In genomic region chr2:20182241-20182931, GRCh38 we compare ENCODE assay signal across 9 cellular contexts. TPM values are rescaled to one million over a fixed set of nuclear protein-coding genes. Genes with fewer than 3 reads are reported as not detected.
DNase-seq lines count a peak whose midpoint lies in the region; ATAC-seq and TF ChIP-seq lines count a peak whose summit lies in the region.
"Had no signal": no experiment of that assay in that cellular context is flagged by ENCODE, and none has a peak within 500 bp of the region (broad histone marks: within the 10 kb centered on the region; RNA-seq: fewer than 3 reads in every experiment).

No MANE protein-coding gene starts in this region.

- H3K4me2 ChIP-seq in H9 (ENCODE audit: insufficient read depth, insufficient read length, low read length), result no peak overlapping the region
- no peak overlapping the region; the same call in 1 of the 2 replicates for H3K4me2 ChIP-seq in SK-N-SH
- no peak overlapping the region for H3K4me2 ChIP-seq in Karpas-422 (ENCODE audit: low read depth, low read length, poor library complexity, severe bottlenecking)

- TF ChIP-seq RAD21 in SK-N-SH (IDR thresholded peaks at IDR 0.05; ENCODE audit: low read length), result no peak

- H3K9me2 ChIP-seq in SK-N-SH (no peaks in the 10 kb centered on the region), Karpas-422 (replicated peaks; ENCODE audit: insufficient read depth, low read length) (no peaks in the 10 kb centered on the region)

- H4K91ac ChIP-seq in H9 (ENCODE audit: insufficient read length, low read depth, low read length), result no peak overlapping the region

- H2BK120ac ChIP-seq in H9 (ENCODE audit: low read depth, low read length, poor library complexity, severe bottlenecking), result no peak overlapping the region

- H4K8ac ChIP-seq in H9 (replicated peaks; ENCODE audit: insufficient read length, low read depth, low read length), result no peak overlapping the region

- H3K27ac Mint-ChIP-seq in H9, result no peak overlapping the region

- no peak overlapping the region for H4K5ac ChIP-seq in H9 (ENCODE audit: insufficient read length, low read depth, low read length)

- H3K27me3 ChIP-seq in H9 (ENCODE audit: insufficient read depth, low read length) (no peaks in the 10 kb centered on the region), SK-N-SH (ENCODE audit: insufficient read depth) (no peaks in the 10 kb centered on the region), foreskin keratinocyte (no peaks in the 10 kb centered on the region), Karpas-422 (ENCODE audit: low read length) (no peaks in the 10 kb centered on the region)

- no peak overlapping the region for H3K4ac ChIP-seq in H9 (ENCODE audit: low read depth, low read length)

- no peak for DNase-seq in H9
- DNase-seq in SK-N-SH, result no peak
- peak in 1 of 2 donors; percentile 72 for DNase-seq in foreskin keratinocyte
- DNase-seq in stromal cell of bone marrow (ENCODE audit: low read depth), result peak; percentile 36
- no peak for DNase-seq in Karpas-422
- DNase-seq in activated naive CD4-positive, alpha-beta T cell treated with anti-CD3 and anti-CD28 coated beads, Interleukin-2, amount 50 U/mL, for 16 hours, result no peak
- no peak for DNase-seq in mesenteric fat pad (ENCODE audit: low spot score)
- no peak for DNase-seq in HuH-7 (ENCODE audit: low spot score)

- H3K9me3 Mint-ChIP-seq in H9, result no peaks in the 10 kb centered on the region

- no peaks in the 10 kb centered on the region for H4K20me1 ChIP-seq in H9 (ENCODE audit: control insufficient read depth, insufficient read depth, insufficient read length)
- no peaks in the 10 kb centered on the region for H4K20me1 ChIP-seq in SK-N-SH (ENCODE audit: insufficient read depth)
- H4K20me1 ChIP-seq in Karpas-422 (ENCODE audit: insufficient read depth, low read depth, low read length), result no peaks in the 10 kb centered on the region

- no peaks in the 10 kb centered on the region for H3K36me3 Mint-ChIP-seq in H9 (ENCODE audit: insufficient read depth in 1 of 3, low read depth in 3 of 3)

- H2BK20ac ChIP-seq in H9 (ENCODE audit: low read depth, low read length, poor library complexity, severe bottlenecking), result no peak overlapping the region

- H2AFZ ChIP-seq in H9 (ENCODE audit: low read length), result no peak overlapping the region
- peak overlapping the region; percentile 9; the same call in 1 of the 2 replicates for H2AFZ ChIP-seq in SK-N-SH (ENCODE audit: low read depth)
- H2AFZ ChIP-seq in Karpas-422 (ENCODE audit: low read length), result no peak overlapping the region
- H2AFZ ChIP-seq: parathyroid adenoma had no signal

- H3K23me2 ChIP-seq in H9 (ENCODE audit: insufficient read length, low read depth, low read length, poor library complexity, severe bottlenecking), result no peaks in the 10 kb centered on the region

- H2BK12ac ChIP-seq in H9 (ENCODE audit: insufficient read length, low read depth, low read length), result no peak overlapping the region

- H3K9ac ChIP-seq in H9 (ENCODE audit: extremely low read depth, insufficient read length, low read length) (no peak overlapping the region), SK-N-SH (no peak overlapping the region), Karpas-422 (ENCODE audit: low read length) (no peak overlapping the region)
- H3K9ac ChIP-seq: parathyroid adenoma had no signal

- H3K4me1 Mint-ChIP-seq in H9, result peaks cover 23% of the 10 kb centered on the region in 2 experiments

- POLR2A ChIA-PET in SK-N-SH (lab: Yijun Ruan, JAX), result no interaction called here

- H3K79me1 ChIP-seq in H9 (ENCODE audit: insufficient read depth, low read depth, low read length, poor library complexity, severe bottlenecking), result no peaks in the 10 kb centered on the region

- no peak overlapping the region for H2BK15ac ChIP-seq in H9 (ENCODE audit: low read depth, low read length)

- no peaks in the 10 kb centered on the region for H3K4me1 ChIP-seq in H9 (ENCODE audit: insufficient read depth, low read length)
- H3K4me1 ChIP-seq in SK-N-SH (ENCODE audit: control insufficient read depth in 1 of 2, insufficient read depth in 2 of 2, low read depth in 1 of 2, low read length in 1 of 2), result peaks cover 11 to 27% of the 10 kb centered on the region in 2 experiments; a peak in 2 of 4 replicates
- peaks cover 39% of the 10 kb centered on the region for H3K4me1 ChIP-seq in foreskin keratinocyte
- peaks cover 16% of the 10 kb centered on the region for H3K4me1 ChIP-seq in Karpas-422 (ENCODE audit: low read length)
- H3K4me1 ChIP-seq: parathyroid adenoma had no signal

- H3F3A ChIP-seq in SK-N-SH (replicated peaks; ENCODE audit: insufficient read depth), result no peaks in the 10 kb centered on the region

- no CpG with 5 or more reads among the region's 16 CpGs for WGBS in H9 (ENCODE audit: extremely low coverage, insufficient read length, low lambda C conversion rate)
- WGBS in SK-N-SH (ENCODE audit: low lambda C conversion rate), result 70% methylated on average over 16 of the region's 16 CpGs

- no peak overlapping the region for H2AK5ac ChIP-seq in H9 (ENCODE audit: insufficient read length, low read length)

- H3K14ac ChIP-seq in H9 (ENCODE audit: insufficient read depth, low read length), result 0 out of 2 replicates have a peak overlapping the region, but pooled peaks have one; percentile 12

- no peak overlapping the region for H3T11ph ChIP-seq in H9 (ENCODE audit: low read length)

- no peak for TF ChIP-seq CTCF in H9 (conservative IDR thresholded peaks at IDR 0.05)
- TF ChIP-seq CTCF in SK-N-SH (IDR thresholded peaks at IDR 0.05), result no peak
- no peak for TF ChIP-seq CTCF in foreskin keratinocyte (conservative IDR thresholded peaks at IDR 0.05)

- no peak overlapping the region for H3K4me3 Mint-ChIP-seq in H9

- no peak overlapping the region for H3K23ac ChIP-seq in H9 (ENCODE audit: insufficient read length, low read depth, low read length)

- H3K4me3 ChIP-seq in SK-N-SH (ENCODE audit: low read depth in 2 of 2, low read length in 1 of 2), result no peak overlapping the region
- H3K4me3 ChIP-seq in Karpas-422 (ENCODE audit: low read length), result no peak overlapping the region

- CTCF ChIA-PET in SK-N-SH (lab: Yijun Ruan, JAX), result no interaction called here

- no peaks in the 10 kb centered on the region for H3K36me3 ChIP-seq in SK-N-SH (replicated peaks in 1 of 2; ENCODE audit: control insufficient read depth in 1 of 2, insufficient read depth in 2 of 2, low read length in 1 of 2)
- no peaks in the 10 kb centered on the region for H3K36me3 ChIP-seq in Karpas-422 (ENCODE audit: insufficient read depth, low read length)

- TF ChIP-seq EP300 in SK-N-SH (IDR thresholded peaks at IDR 0.05; ENCODE audit: borderline replicate concordance in 1 of 2, low read depth in 1 of 2, low read length in 1 of 2), result no peak

- H2BK5ac ChIP-seq in H9 (ENCODE audit: insufficient read length, low read length), result no peak overlapping the region

- H3K9me3 ChIP-seq in H9 (ENCODE audit: control insufficient read depth, low read depth, low read length) (no peaks in the 10 kb centered on the region), SK-N-SH (no peaks in the 10 kb centered on the region), Karpas-422 (ENCODE audit: low read length) (no peaks in the 10 kb centered on the region)

- no peak overlapping the region for H3K18ac ChIP-seq in H9 (ENCODE audit: insufficient read length, low read depth, low read length)

- peaks cover 5% of the 10 kb centered on the region for H3K27me3 Mint-ChIP-seq in H9 (ENCODE audit: low read depth)

- H3K79me2 ChIP-seq in H9 (ENCODE audit: insufficient read depth, low read length) (no peaks in the 10 kb centered on the region), SK-N-SH (ENCODE audit: insufficient read depth) (no peaks in the 10 kb centered on the region), Karpas-422 (ENCODE audit: low read length) (no peaks in the 10 kb centered on the region)
- H3K79me2 ChIP-seq: parathyroid adenoma had no signal

- ATAC-seq in foreskin keratinocyte, result peak; percentile 55

- no peak overlapping the region for H3K27ac ChIP-seq in H9 (ENCODE audit: insufficient read length, low read depth, low read length)
- H3K27ac ChIP-seq in SK-N-SH (ENCODE audit: low read depth in 2 of 2, low read length in 1 of 2), result no peak overlapping the region
- H3K27ac ChIP-seq in foreskin keratinocyte, result no peak overlapping the region
- H3K27ac ChIP-seq in Karpas-422 (ENCODE audit: low read length), result no peak overlapping the region
- H3K27ac ChIP-seq: parathyroid adenoma had no signal

- H3K56ac ChIP-seq in H9 (ENCODE audit: insufficient read length, low read depth, low read length), result no peak overlapping the region

TF ChIP-seq in SK-N-SH, 30 proteins besides CTCF, POLR2A, EP300 and RAD21 (continues in another document):
- TF ChIP-seq YY1 (IDR thresholded peaks at IDR 0.05; ENCODE audit: low read depth) (no peak), FOSL2 (IDR thresholded peaks at IDR 0.05; ENCODE audit: borderline replicate concordance, low read depth) (no peak), JUND (IDR thresholded peaks at IDR 0.05) (no peak), TCF12 (IDR thresholded peaks at IDR 0.05) (0 out of 2 replicates have a peak, but pooled peaks have one; percentile 12), MEF2A (IDR thresholded peaks at IDR 0.05; ENCODE audit: borderline replicate concordance, low read depth) (no peak), CHD2 (IDR thresholded peaks at IDR 0.05; ENCODE audit: low read length, partially characterized antibody) (no peak), RCOR1 (IDR thresholded peaks at IDR 0.05; ENCODE audit: low read length) (no peak), SIN3A (IDR thresholded peaks at IDR 0.05; ENCODE audit: borderline replicate concordance, low read depth, low read length) (no peak), IRF3 (IDR thresholded peaks at IDR 0.05; ENCODE audit: low read depth, low read length) (no peak), ELF1 (IDR thresholded peaks at IDR 0.05) (no peak), NRF1 (IDR thresholded peaks at IDR 0.05; ENCODE audit: low read depth, low read length) (no peak)

RNA-seq across cellular contexts. Expression of gene SDC1, which starts 42.5 kb away (rescaled TPM):
- total RNA-seq in H9 (2021) (22.3 and 25.1 TPM in 2 replicates), foreskin keratinocyte (1,300 and 1,305 TPM in 2 replicates), mesenteric fat pad (2.3 TPM)
- polyA plus RNA-seq in SK-N-SH (2012; rRNA removed) (105 and 122 TPM in 2 replicates), foreskin keratinocyte (824 and 890 TPM in 2 replicates)
- 63.4 and 86.1 TPM in 2 replicates for polyA plus RNA-seq in SK-N-SH (2012; cell fraction: cytosol; rRNA removed)
- 58.4 and 62.2 TPM in 2 replicates for polyA plus RNA-seq in SK-N-SH (2012; cell fraction: nucleus; rRNA removed)
- total RNA-seq in Karpas-422 (2014; rRNA removed; shearing (Covaris generic); ENCODE audit: low replicate concordance), result 11.5 and 25.1 TPM in 2 replicates

Comparison
In these comparisons a context has a peak if more than half of its experiments do, and no peak if none do; other contexts are left out.
1. RNA of gene SDC1, which starts 42.5 kb away (total RNA-seq): 1,300 to 1,305 TPM in foreskin keratinocyte; 22.3 to 25.1 TPM in H9, 11.5 to 25.1 TPM in Karpas-422 and 2.3 TPM in mesenteric fat pad (single experiment); every median in the first group is over 10 times any median in the second.